1 cellular context compared by ENCODE assay signal in genomic region chr20:52191436-52192295, GRCh38.
A peak's percentile ranks its signal among the peaks of the same experiment; 100 is the strongest.
TF ChIP-seq lines count a peak whose summit lies in the region.

Gene ZFP64 (minus strand): TSS chr20:52191779. CDS start chr20:52191636, 143 bp downstream.

TF ChIP-seq in HepG2, 621 proteins besides CTCF, POLR2A, EP300 and RAD21 (continued from another document and continues in another):
- TF ChIP-seq E2F2 (CRISPR knock-in tag; IDR thresholded peaks at IDR 0.05; ENCODE audit: borderline replicate concordance) (peak; percentile 88; the same call in 1 of the 2 replicates), DZIP1 (CRISPR knock-in tag; IDR thresholded peaks at IDR 0.05) (peak; percentile 92), PRDM4 (CRISPR knock-in tag; IDR thresholded peaks at IDR 0.05; ENCODE audit: borderline replicate concordance) (no peak), SIN3A (IDR thresholded peaks at IDR 0.05; ENCODE audit: borderline replicate concordance, low read depth, low read length) (peak; percentile 55; the same call in 1 of the 2 replicates), SPEN (CRISPR knock-in tag; IDR thresholded peaks at IDR 0.05; ENCODE audit: low read depth) (peak; percentile 95), MTF1 (CRISPR knock-in tag; IDR thresholded peaks at IDR 0.05) (no peak; the same call in 1 of the 2 replicates), HMGA1 (CRISPR knock-in tag; conservative IDR thresholded peaks at IDR 0.05) (no peak), ATF7 (IDR thresholded peaks at IDR 0.05) (no peak), ATF7 (CRISPR knock-in tag; IDR thresholded peaks at IDR 0.05) (no peak), ESRRA (CRISPR knock-in tag; IDR thresholded peaks at IDR 0.05; ENCODE audit: low read depth) (peak; percentile 67; the same call in 1 of the 2 replicates), RCOR2 (CRISPR knock-in tag; IDR thresholded peaks at IDR 0.05) (no peak), JUNB (CRISPR knock-in tag; IDR thresholded peaks at IDR 0.05; ENCODE audit: borderline replicate concordance) (no peak), FIP1L1 (IDR thresholded peaks at IDR 0.05; ENCODE audit: borderline replicate concordance, insufficient read depth, low read depth, low read length) (0 out of 2 replicates have a peak, but pooled peaks have one; percentile 61), BORCS8-MEF2B (CRISPR knock-in tag; IDR thresholded peaks at IDR 0.05) (peak; percentile 93), NKX3-1 (CRISPR knock-in tag; IDR thresholded peaks at IDR 0.05) (peak; percentile 73), ZNF484 (CRISPR knock-in tag; IDR thresholded peaks at IDR 0.05; ENCODE audit: borderline replicate concordance, low read depth) (peak; percentile 88; the same call in 1 of the 2 replicates), ETS1 (CRISPR knock-in tag; IDR thresholded peaks at IDR 0.05) (no peak; the same call in 1 of the 2 replicates), ZNF121 (CRISPR knock-in tag; IDR thresholded peaks at IDR 0.05) (peak; percentile 23), TEAD2 (CRISPR knock-in tag; IDR thresholded peaks at IDR 0.05) (no peak), ATM (IDR thresholded peaks at IDR 0.05; ENCODE audit: borderline replicate concordance) (no peak), ZNF652 (CRISPR knock-in tag; IDR thresholded peaks at IDR 0.05; ENCODE audit: borderline replicate concordance, low read depth) (no peak), NR1H2 (CRISPR knock-in tag; IDR thresholded peaks at IDR 0.05; ENCODE audit: borderline replicate concordance, low read depth) (peak; percentile 61; the same call in 1 of the 2 replicates), ZNF704 (CRISPR knock-in tag; IDR thresholded peaks at IDR 0.05; ENCODE audit: borderline replicate concordance) (peak; percentile 85; the same call in 1 of the 2 replicates), ZNF446 (CRISPR knock-in tag; IDR thresholded peaks at IDR 0.05) (peak; percentile 86), ZNF709 (CRISPR knock-in tag; IDR thresholded peaks at IDR 0.05) (peak; percentile 98), ZNF3 (CRISPR knock-in tag; IDR thresholded peaks at IDR 0.05) (peak; percentile 37; the same call in 1 of the 2 replicates), FOXC1 (CRISPR knock-in tag; IDR thresholded peaks at IDR 0.05; ENCODE audit: borderline replicate concordance) (peak; percentile 79; the same call in 1 of the 2 replicates), ZZZ3 (CRISPR knock-in tag; IDR thresholded peaks at IDR 0.05; ENCODE audit: borderline replicate concordance) (peak; percentile 81; the same call in 1 of the 2 replicates), MED8 (CRISPR knock-in tag; IDR thresholded peaks at IDR 0.05; ENCODE audit: insufficient replicate concordance) (peak; percentile 66), ZNF282 (IDR thresholded peaks at IDR 0.05; ENCODE audit: partially characterized antibody) (no peak), ZKSCAN5 (CRISPR knock-in tag; IDR thresholded peaks at IDR 0.05) (0 out of 2 replicates have a peak, but pooled peaks have one; percentile 17), ZNF629 (CRISPR knock-in tag; conservative IDR thresholded peaks at IDR 0.05) (peak; percentile 30), ZNF687 (CRISPR knock-in tag; IDR thresholded peaks at IDR 0.05) (peak; percentile 95), SMAD3 (CRISPR knock-in tag; IDR thresholded peaks at IDR 0.05) (peak; percentile 31; the same call in 1 of the 2 replicates), ZNF740 (CRISPR knock-in tag; IDR thresholded peaks at IDR 0.05) (peak; percentile 98), ZNF296 (CRISPR knock-in tag; conservative IDR thresholded peaks at IDR 0.05) (peak; percentile 88), ZBTB7B (CRISPR knock-in tag; IDR thresholded peaks at IDR 0.05) (peak; percentile 88), ZNF547 (CRISPR knock-in tag; IDR thresholded peaks at IDR 0.05) (peak; percentile 53; the same call in 1 of the 2 replicates), CHD4 (IDR thresholded peaks at IDR 0.05; ENCODE audit: borderline replicate concordance, low read length) (0 out of 2 replicates have a peak, but pooled peaks have one; percentile 26), ZNF567 (CRISPR knock-in tag; IDR thresholded peaks at IDR 0.05; ENCODE audit: borderline replicate concordance) (peak; percentile 95), KAT8 (CRISPR knock-in tag; IDR thresholded peaks at IDR 0.05) (peak; percentile 75; the same call in 1 of the 2 replicates), ZNF598 (CRISPR knock-in tag; IDR thresholded peaks at IDR 0.05; ENCODE audit: borderline replicate concordance) (0 out of 2 replicates have a peak, but pooled peaks have one; percentile 15), TP53 (CRISPR knock-in tag; conservative IDR thresholded peaks at IDR 0.05) (0 out of 2 replicates have a peak, but pooled peaks have one; percentile 29), ZNF749 (CRISPR knock-in tag; IDR thresholded peaks at IDR 0.05; ENCODE audit: borderline replicate concordance) (peak; percentile 80; the same call in 1 of the 2 replicates), CSRNP1 (CRISPR knock-in tag; IDR thresholded peaks at IDR 0.05) (peak; percentile 89), ZNF414 (CRISPR knock-in tag; IDR thresholded peaks at IDR 0.05) (peak; percentile 80; the same call in 1 of the 2 replicates), LBX2 (CRISPR knock-in tag; IDR thresholded peaks at IDR 0.05; ENCODE audit: borderline replicate concordance) (peak; percentile 91), IRF2 (CRISPR knock-in tag; IDR thresholded peaks at IDR 0.05) (peak; percentile 62), ZFP36L1 (CRISPR knock-in tag; IDR thresholded peaks at IDR 0.05) (peak; percentile 54), DR1 (CRISPR knock-in tag; IDR thresholded peaks at IDR 0.05) (peak; percentile 27), SP4 (CRISPR knock-in tag; IDR thresholded peaks at IDR 0.05) (peak; percentile 28), ZNF776 (CRISPR knock-in tag; IDR thresholded peaks at IDR 0.05) (peak; percentile 95), BRD4 (CRISPR knock-in tag; IDR thresholded peaks at IDR 0.05) (peak; percentile 57; the same call in 1 of the 2 replicates)
